In genomic region chr2:30303094-30303493, GRCh38 we compare ENCODE assay signal across 22 cellular contexts.
"Had no signal": no experiment of that assay in that cellular context is flagged by ENCODE, and none has a peak within 500 bp of the region (broad histone marks: within the 10 kb centered on the region; RNA-seq: fewer than 3 reads in every experiment).

No MANE protein-coding gene starts in this region.

- H3K27ac Mint-ChIP-seq: activated B cell treated with CpG ODN at 0.5 μM for 24 hours; activated CD8-positive, alpha-beta T cell treated with anti-CD3 and anti-CD28 coated beads for 36 hours; natural killer cell; T-helper 2 cell treated with Interferon-gamma antibody and Interleukin-4, amounts not matched to agents 5 μg/mL and 100 μg/mL, for 36 hours had no signal

- ATAC-seq: activated CD8-positive, alpha-beta T cell treated with anti-CD3 and anti-CD28 coated beads for 36 hours; heart right ventricle; natural killer cell; sciatic nerve had no signal

- H3K9me3 ChIP-seq: adrenal gland, esophagus squamous epithelium, spleen, tibial artery, vagina had no signal

- H3K27me3 ChIP-seq: adrenal gland, esophagus squamous epithelium, heart right ventricle, spleen, tibial artery, vagina had no signal

- H3K36me3 ChIP-seq: adrenal gland, esophagus squamous epithelium, heart right ventricle, spleen, tibial artery, vagina had no signal

- H3K27me3 Mint-ChIP-seq: activated B cell treated with CpG ODN at 0.5 μM for 24 hours; activated CD8-positive, alpha-beta T cell treated with anti-CD3 and anti-CD28 coated beads for 36 hours; activated naive CD4-positive, alpha-beta T cell treated with anti-CD3 and anti-CD28 coated beads, Interleukin-2, amount 10 ng/mL, durations not matched to agents 7 days and 5 days had no signal

- FAIRE-seq: bronchial epithelial cell had no signal

- DNase-seq: activated B cell treated with CpG ODN at 0.5 μM for 24 hours; activated CD4-positive, alpha-beta T cell treated with anti-CD3 and anti-CD28 coated beads for 4 hours; activated CD8-positive, alpha-beta T cell treated with anti-CD3 and anti-CD28 coated beads for 36 hours; activated effector memory CD4-positive, alpha-beta T cell treated with Interleukin-2 at 50 U/mL for 16 hours; activated naive CD4-positive, alpha-beta T cell treated with anti-CD3 and anti-CD28 coated beads, Interleukin-2, amount 10 ng/mL, durations not matched to agents 7 days and 5 days; activated T-cell treated with anti-CD3 and anti-CD28 coated beads, Interleukin-2, amount 50 U/mL, for 1 hour; adrenal gland; cerebellar nuclear complex; cortex of kidney; effector CD4-positive, alpha-beta T cell; esophagus squamous epithelium; heart right ventricle; natural killer cell; spleen; stimulated activated naive CD4-positive, alpha-beta T cell; substantia nigra; tibial artery had no signal

- H3K4me3 ChIP-seq: adrenal gland, esophagus squamous epithelium, heart right ventricle, spleen, tibial artery, vagina had no signal

- H3K4me3 Mint-ChIP-seq: activated B cell treated with CpG ODN at 0.5 μM for 24 hours; activated CD8-positive, alpha-beta T cell treated with anti-CD3 and anti-CD28 coated beads for 36 hours; activated naive CD4-positive, alpha-beta T cell treated with anti-CD3 and anti-CD28 coated beads, Interleukin-2, amount 10 ng/mL, durations not matched to agents 7 days and 5 days; natural killer cell; T-helper 2 cell treated with Interferon-gamma antibody and Interleukin-4, amounts not matched to agents 5 μg/mL and 100 μg/mL, for 36 hours had no signal

- H3K9ac ChIP-seq: parathyroid adenoma had no signal

- H3K4me1 Mint-ChIP-seq: activated naive CD4-positive, alpha-beta T cell treated with anti-CD3 and anti-CD28 coated beads, Interleukin-2, amount 10 ng/mL, durations not matched to agents 7 days and 5 days had no signal

- H3K36me3 Mint-ChIP-seq: activated naive CD4-positive, alpha-beta T cell treated with anti-CD3 and anti-CD28 coated beads, Interleukin-2, amount 10 ng/mL, durations not matched to agents 7 days and 5 days; natural killer cell had no signal

- H2AFZ ChIP-seq: parathyroid adenoma had no signal

- H3K9me3 Mint-ChIP-seq: activated B cell treated with CpG ODN at 0.5 μM for 24 hours; natural killer cell; T-helper 2 cell treated with Interferon-gamma antibody and Interleukin-4, amounts not matched to agents 5 μg/mL and 100 μg/mL, for 36 hours had no signal

- H3K4me1 ChIP-seq: adrenal gland had no signal

- H3K27ac ChIP-seq: adrenal gland, esophagus squamous epithelium, heart right ventricle, parathyroid adenoma, spleen, tibial artery, vagina had no signal

- H3K79me2 ChIP-seq: parathyroid adenoma had no signal
